In genomic region chr11:7655253-7656217, GRCh38 we compare ENCODE assay signal across 25 cellular contexts. TPM values are rescaled to one million over a fixed set of nuclear protein-coding genes. Genes with fewer than 3 reads are reported as not detected.
DNase-seq lines count a peak whose midpoint lies in the region; ATAC-seq and TF ChIP-seq lines count a peak whose summit lies in the region.
"Had no signal": no experiment of that assay in that cellular context is flagged by ENCODE, and none has a peak within 500 bp of the region (broad histone marks: within the 10 kb centered on the region; RNA-seq: fewer than 3 reads in every experiment).

No MANE protein-coding gene starts in this region.

- no peak overlapping the region for H2BK15ac ChIP-seq in mesendoderm (replicated peaks; ENCODE audit: low read depth)

- no peak for TF ChIP-seq EP300 in tibial nerve (IDR thresholded peaks at IDR 0.05)

- no peak overlapping the region for H3K4ac ChIP-seq in mesendoderm (ENCODE audit: low read depth, low read length)

- H3K9ac ChIP-seq in mesendoderm (ENCODE audit: low read length): no peak overlapping the region

- no peaks in the 10 kb centered on the region for H3K4me1 Mint-ChIP-seq in activated CD4-positive, alpha-beta T cell treated with anti-CD3 and anti-CD28 coated beads, Interleukin-2, amount 10 ng/mL, durations not matched to agents 7 days and 5 days
- H3K4me1 Mint-ChIP-seq in type B pancreatic cell (ENCODE audit: unreplicated experiment): peaks cover 5% of the 10 kb centered on the region
- H3K4me1 Mint-ChIP-seq: activated CD4-positive, alpha-beta memory T cell treated with anti-CD3 and anti-CD28 coated beads, Interleukin-2, amount 10 ng/mL, durations not matched to agents 7 days and 5 days; activated naive CD4-positive, alpha-beta T cell treated with anti-CD3 and anti-CD28 coated beads, Interleukin-2, amount 50 U/mL, for 24 hours; nephron had no signal

- no peak overlapping the region for H3K4me2 ChIP-seq in mesendoderm (ENCODE audit: low read length)

- no peak overlapping the region for H4K8ac ChIP-seq in mesendoderm (ENCODE audit: low read depth, low read length)

- no peaks in the 10 kb centered on the region for H3K79me2 ChIP-seq in mesendoderm (ENCODE audit: control insufficient read depth, insufficient read depth, low read length)

- H3K18ac ChIP-seq in mesendoderm (ENCODE audit: low read length): no peak overlapping the region

- no peaks in the 10 kb centered on the region for H3K9me3 ChIP-seq in tibial nerve
- H3K9me3 ChIP-seq: lower lobe of right lung, mucosa of descending colon, ovary, SJCRH30 had no signal

- H3K27me3 ChIP-seq in mesendoderm (ENCODE audit: insufficient read depth, low read length, poor library complexity): no peaks in the 10 kb centered on the region
- no peaks in the 10 kb centered on the region for H3K27me3 ChIP-seq in tibial nerve
- H3K27me3 ChIP-seq: ovary, SJCRH30 had no signal

- no peak overlapping the region for H2AK5ac ChIP-seq in mesendoderm (ENCODE audit: low read length)

- no peak for TF ChIP-seq POLR2A in tibial nerve (IDR thresholded peaks at IDR 0.05)

- no peak overlapping the region for H2BK5ac ChIP-seq in mesendoderm (ENCODE audit: low read length)

- H3K27me3 Mint-ChIP-seq in activated CD4-positive, alpha-beta T cell treated with anti-CD3 and anti-CD28 coated beads, Interleukin-2, amount 10 ng/mL, durations not matched to agents 7 days and 5 days: no peaks in the 10 kb centered on the region
- no peaks in the 10 kb centered on the region for H3K27me3 Mint-ChIP-seq in type B pancreatic cell
- H3K27me3 Mint-ChIP-seq: activated CD4-positive, alpha-beta memory T cell treated with anti-CD3 and anti-CD28 coated beads, Interleukin-2, amount 10 ng/mL, durations not matched to agents 7 days and 5 days; activated naive CD4-positive, alpha-beta T cell treated with anti-CD3 and anti-CD28 coated beads, Interleukin-2, amount 50 U/mL, for 24 hours; CD4-positive, alpha-beta T cell had no signal

- H2BK120ac ChIP-seq in mesendoderm (ENCODE audit: low read depth, low read length): no peak overlapping the region

- no peaks in the 10 kb centered on the region for H3K79me1 ChIP-seq in mesendoderm (ENCODE audit: low read length)

- CTCF ChIA-PET in activated CD4-positive, alpha-beta T cell treated with anti-CD3 and anti-CD28 coated beads, Interleukin-2, amount 10 ng/mL, durations not matched to agents 7 days and 5 days (lab: Charles Lee): interaction anchor here (0.6 to 1.3 kb wide), 2 partner anchors 10 to 987 kb away, joined by 4 read pairs; no protein-coding TSS in a partner anchor
- CTCF ChIA-PET in GM10248 (lab: Yijun Ruan, JAX): interaction anchor here (1.0 to 3.1 kb wide), 4 partner anchors 8 to 40 kb away, joined by 3 to 21 read pairs (median 5); no protein-coding TSS in a partner anchor

- intact Hi-C loops in left cardiac atrium (cut with DNase I): loop anchor here in 1 of 2 donors (5.0 kb wide), 1 partner anchor 83 kb away; no protein-coding TSS in a partner anchor

- H3K56ac ChIP-seq in mesendoderm (ENCODE audit: low read length): no peak overlapping the region

- no peak overlapping the region for H3K23ac ChIP-seq in mesendoderm (ENCODE audit: low read length)

- no peaks in the 10 kb centered on the region for H3K9me3 Mint-ChIP-seq in activated CD4-positive, alpha-beta T cell treated with anti-CD3 and anti-CD28 coated beads, Interleukin-2, amount 10 ng/mL, durations not matched to agents 7 days and 5 days
- H3K9me3 Mint-ChIP-seq in type B pancreatic cell: no peaks in the 10 kb centered on the region
- H3K9me3 Mint-ChIP-seq: activated CD4-positive, alpha-beta memory T cell treated with anti-CD3 and anti-CD28 coated beads, Interleukin-2, amount 10 ng/mL, durations not matched to agents 7 days and 5 days; activated naive CD4-positive, alpha-beta T cell treated with anti-CD3 and anti-CD28 coated beads, Interleukin-2, amount 50 U/mL, for 24 hours; activated T-helper 2 cell treated with anti-CD3 and anti-CD28 coated beads, Interferon-gamma antibody, Interleukin-2, Interleukin-4, amounts not matched to agents 10 μg/mL and 5 μg/mL and 100 μg/mL, durations not matched to agents 14 hours and 24 hours and 36 hours; CD4-positive, alpha-beta T cell; nephron had no signal

- H3K4me3 Mint-ChIP-seq in activated CD4-positive, alpha-beta T cell treated with anti-CD3 and anti-CD28 coated beads, Interleukin-2, amount 10 ng/mL, durations not matched to agents 7 days and 5 days: no peak overlapping the region
- no peak overlapping the region for H3K4me3 Mint-ChIP-seq in type B pancreatic cell
- H3K4me3 Mint-ChIP-seq: activated CD4-positive, alpha-beta memory T cell treated with anti-CD3 and anti-CD28 coated beads, Interleukin-2, amount 10 ng/mL, durations not matched to agents 7 days and 5 days; activated naive CD4-positive, alpha-beta T cell treated with anti-CD3 and anti-CD28 coated beads, Interleukin-2, amount 50 U/mL, for 24 hours; CD4-positive, alpha-beta T cell; nephron had no signal

- peaks cover 7% of the 10 kb centered on the region for H3K36me3 Mint-ChIP-seq in activated CD4-positive, alpha-beta T cell treated with anti-CD3 and anti-CD28 coated beads, Interleukin-2, amount 10 ng/mL, durations not matched to agents 7 days and 5 days (ENCODE audit: low read depth)
- peaks cover 28% of the 10 kb centered on the region for H3K36me3 Mint-ChIP-seq in type B pancreatic cell

- POLR2A ChIA-PET in activated CD4-positive, alpha-beta T cell treated with anti-CD3 and anti-CD28 coated beads, Interleukin-2, amount 10 ng/mL, durations not matched to agents 7 days and 5 days (lab: Charles Lee): no interaction called here
- POLR2A ChIA-PET in GM10248 (lab: Yijun Ruan, JAX): no interaction called here

- ATAC-seq in left cardiac atrium: peak; percentile 56 to 59
- ATAC-seq: mucosa of descending colon had no signal

- H3K36me3 ChIP-seq in mesendoderm (ENCODE audit: control insufficient read depth, insufficient read depth, low read length) (peaks cover 2% of the 10 kb centered on the region), tibial nerve (peaks cover 0 to 60% (median 12%) of the 10 kb centered on the region in 3 donors)
- H3K36me3 ChIP-seq: ovary, SJCRH30 had no signal

- H4K5ac ChIP-seq in mesendoderm (ENCODE audit: low read length): no peak overlapping the region

- TF ChIP-seq CTCF in tibial nerve (IDR thresholded peaks at IDR 0.05): no peak
- TF ChIP-seq CTCF in GM10248 (IDR thresholded peaks at IDR 0.05; ENCODE audit: control extremely low read depth, extremely low read depth, low read depth, missing control alignments): no peak
- no peak for TF ChIP-seq CTCF in type B pancreatic cell (conservative IDR thresholded peaks at IDR 0.05)

- H3K27ac Mint-ChIP-seq in activated CD4-positive, alpha-beta T cell treated with anti-CD3 and anti-CD28 coated beads, Interleukin-2, amount 10 ng/mL, durations not matched to agents 7 days and 5 days: peak overlapping the region; percentile 1
- no peak overlapping the region for H3K27ac Mint-ChIP-seq in type B pancreatic cell
- H3K27ac Mint-ChIP-seq: activated CD4-positive, alpha-beta memory T cell treated with anti-CD3 and anti-CD28 coated beads, Interleukin-2, amount 10 ng/mL, durations not matched to agents 7 days and 5 days; activated naive CD4-positive, alpha-beta T cell treated with anti-CD3 and anti-CD28 coated beads, Interleukin-2, amount 50 U/mL, for 24 hours; activated T-helper 2 cell treated with anti-CD3 and anti-CD28 coated beads, Interferon-gamma antibody, Interleukin-2, Interleukin-4, amounts not matched to agents 10 μg/mL and 5 μg/mL and 100 μg/mL, durations not matched to agents 14 hours and 24 hours and 36 hours; CD4-positive, alpha-beta T cell; nephron had no signal

- H3K4me3 ChIP-seq in mesendoderm (ENCODE audit: low read length) (no peak overlapping the region), tibial nerve (no peak overlapping the region)
- H3K4me3 ChIP-seq: lower lobe of right lung, mucosa of descending colon, ovary, SJCRH30 had no signal

- H3K27ac ChIP-seq in mesendoderm (ENCODE audit: low read depth, low read length) (no peak overlapping the region), tibial nerve (peak overlapping the region in 3 of 4 donors; percentile 45 to 80 (median 77))
- H3K27ac ChIP-seq: lower lobe of right lung, ovary, SJCRH30 had no signal

- no CpG with 5 or more reads among the region's 14 CpGs for WGBS in mesendoderm (ENCODE audit: extremely low coverage, insufficient coverage, low lambda C conversion rate)
- WGBS in tibial nerve, 2 donors: 87 to 90% methylated on average over 11 to 13 of the region's 14 CpGs

- DNase-seq in activated CD4-positive, alpha-beta T cell treated with anti-CD3 and anti-CD28 coated beads, Interleukin-2, amount 10 ng/mL, durations not matched to agents 7 days and 5 days: no peak
- DNase-seq in activated CD4-positive, alpha-beta T cell treated with anti-CD3 and anti-CD28 coated beads, Interleukin-2, amount 50 U/mL, for 4 hours: no peak
- DNase-seq in left cardiac atrium (no peak), mesendoderm (peak; percentile 29), tibial nerve (ENCODE audit: low spot score in 2 of 2) (no peak), GM10248 (ENCODE audit: extremely low spot score) (no peak), type B pancreatic cell (ENCODE audit: extremely low spot score, unreplicated experiment) (no peak), AG08396 (ENCODE audit: low spot score) (no peak)
- DNase-seq: 8988T; activated CD4-positive, alpha-beta memory T cell treated with anti-CD3 and anti-CD28 coated beads, Interleukin-2, amount 10 ng/mL, durations not matched to agents 7 days and 5 days; aorta; CD4-positive, alpha-beta T cell; lower lobe of right lung; mucosa of descending colon; NCI-H1092 treated with DMSO at 0.1 percent for 48 hours; NCI-H187 treated with DMSO at 0.1 percent for 48 hours; NCI-H526; ovary; SJCRH30; stimulated activated CD4-positive, alpha-beta T cell treated with anti-CD3 and anti-CD28 coated beads, Interleukin-2, amount 100 ng/mL, for 48 hours had no signal

- no peaks in the 10 kb centered on the region for H3K4me1 ChIP-seq in mesendoderm (ENCODE audit: control insufficient read depth, low read depth, low read length)
- peaks cover 0 to 39% (median 12%) of the 10 kb centered on the region in 4 donors for H3K4me1 ChIP-seq in tibial nerve
- H3K4me1 ChIP-seq: lower lobe of right lung, SJCRH30 had no signal

RNA-seq across cellular contexts. Expression of gene CYB5R2, which starts 17.8 kb away (rescaled TPM):
- total RNA-seq in activated CD4-positive, alpha-beta T cell treated with anti-CD3 and anti-CD28 coated beads, Interleukin-2, amount 10 ng/mL, durations not matched to agents 7 days and 5 days: under 1 TPM; 0.33 to 0.82 TPM
- total RNA-seq in left cardiac atrium: 1 to 10 TPM; 3.3 to 3.7 TPM
- 43.8 TPM for polyA plus RNA-seq in mesendoderm (2013, experiment 1 of 2)
- polyA plus RNA-seq in mesendoderm (2013, experiment 2 of 2): 44.0 TPM
- 100 to 1,000 TPM in 1 of 4 donors, 10 to 100 TPM in 3; 50.8 to 104 (median 58.2) TPM for total RNA-seq in tibial nerve
- 23.2 and 28.2 TPM in 2 replicates for total RNA-seq in type B pancreatic cell (ENCODE audit: low replicate concordance)
- total RNA-seq: CD4-positive, alpha-beta T cell; SJCRH30 had no signal

RNA-seq across cellular contexts. Expression of gene OVCH2, which starts 50.7 kb away (rescaled TPM):
- not detected for total RNA-seq in activated CD4-positive, alpha-beta T cell treated with anti-CD3 and anti-CD28 coated beads, Interleukin-2, amount 10 ng/mL, durations not matched to agents 7 days and 5 days
- total RNA-seq in left cardiac atrium (not detected), tibial nerve (not detected), type B pancreatic cell (ENCODE audit: low replicate concordance) (0.89 and 2.0 TPM in 2 replicates)
- polyA plus RNA-seq in mesendoderm (2013, experiment 1 of 2): 0.83 TPM
- polyA plus RNA-seq in mesendoderm (2013, experiment 2 of 2): 0.73 TPM
- total RNA-seq: activated CD4-positive, alpha-beta memory T cell treated with anti-CD3 and anti-CD28 coated beads, Interleukin-2, amount 10 ng/mL, durations not matched to agents 7 days and 5 days; activated T-helper 2 cell treated with anti-CD3 and anti-CD28 coated beads, Interferon-gamma antibody, Interleukin-2, Interleukin-4, amounts not matched to agents 10 μg/mL and 5 μg/mL and 100 μg/mL, durations not matched to agents 14 hours and 24 hours and 36 hours; CD4-positive, alpha-beta T cell; dermis microvascular lymphatic vessel endothelial cell; fibroblast of lung; mucosa of descending colon; SJCRH30 had no signal
- polyA plus RNA-seq: fibroblast of lung, ovary had no signal
